1 cellular context compared by ENCODE assay signal in the genomic region with DNA sequence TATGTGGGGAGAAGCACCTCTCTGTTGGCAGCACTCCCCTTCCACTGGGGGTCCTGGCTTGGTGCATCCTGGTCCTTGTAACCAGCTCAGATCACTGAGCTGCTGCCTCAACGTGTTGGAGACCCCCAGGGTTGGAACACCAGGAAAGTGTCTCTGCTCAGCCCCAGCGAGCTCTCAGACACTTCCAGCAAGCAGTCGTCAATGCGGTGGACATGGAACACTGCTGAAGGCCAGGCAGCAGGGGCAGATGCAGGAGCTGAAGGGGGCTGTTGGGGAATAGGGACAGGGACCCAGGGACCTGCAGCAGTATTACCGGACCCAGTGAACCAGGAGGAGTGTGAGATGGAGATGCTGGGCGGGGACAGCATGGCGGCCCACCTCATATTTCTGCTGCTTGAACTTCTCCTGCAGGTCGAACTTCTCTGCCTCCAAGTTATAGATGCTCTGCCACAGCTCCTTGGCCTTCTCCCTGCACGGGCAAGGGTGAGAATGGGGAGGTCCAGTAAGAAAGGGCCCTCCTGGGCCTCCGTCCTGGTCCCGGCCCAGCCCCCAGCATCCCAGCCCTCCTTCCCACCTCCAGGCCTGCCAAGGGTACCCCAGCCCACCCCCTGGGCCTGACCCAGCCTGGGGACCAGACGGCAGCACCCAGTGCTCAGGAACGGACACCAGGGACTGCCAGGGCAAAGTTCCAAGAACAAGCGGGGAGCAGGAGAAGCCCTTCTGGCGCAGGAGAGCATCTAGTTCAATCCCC.
TF ChIP-seq lines count a peak whose summit lies in the region.

No MANE protein-coding gene starts in this region.

TF ChIP-seq in HepG2, 621 proteins besides CTCF, POLR2A, EP300 and RAD21:
- no peak for TF ChIP-seq ZNF761 (CRISPR knock-in tag; conservative IDR thresholded peaks at IDR 0.05)
- TF ChIP-seq, protein P1, sequence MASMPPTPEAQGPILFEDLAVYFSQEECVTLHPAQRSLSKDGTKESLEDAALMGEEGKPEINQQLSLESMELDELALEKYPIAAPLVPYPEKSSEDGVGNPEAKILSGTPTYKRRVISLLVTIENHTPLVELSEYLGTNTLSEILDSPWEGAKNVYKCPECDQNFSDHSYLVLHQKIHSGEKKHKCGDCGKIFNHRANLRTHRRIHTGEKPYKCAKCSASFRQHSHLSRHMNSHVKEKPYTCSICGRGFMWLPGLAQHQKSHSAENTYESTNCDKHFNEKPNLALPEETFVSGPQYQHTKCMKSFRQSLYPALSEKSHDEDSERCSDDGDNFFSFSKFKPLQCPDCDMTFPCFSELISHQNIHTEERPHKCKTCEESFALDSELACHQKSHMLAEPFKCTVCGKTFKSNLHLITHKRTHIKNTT (CRISPR knock-in tag; IDR thresholded peaks at IDR 0.05), result no peak
- no peak for TF ChIP-seq MTA3 (CRISPR knock-in tag; IDR thresholded peaks at IDR 0.05)
- no peak for TF ChIP-seq ZNF605 (CRISPR knock-in tag; IDR thresholded peaks at IDR 0.05)
- TF ChIP-seq ZNF816 (CRISPR knock-in tag; IDR thresholded peaks at IDR 0.05; ENCODE audit: borderline replicate concordance), result no peak
- TF ChIP-seq ZNF225 (CRISPR knock-in tag; IDR thresholded peaks at IDR 0.05), result no peak
- TF ChIP-seq RBFOX2 (IDR thresholded peaks at IDR 0.05; ENCODE audit: low read depth, low read length), result no peak
- TF ChIP-seq, protein P2, sequence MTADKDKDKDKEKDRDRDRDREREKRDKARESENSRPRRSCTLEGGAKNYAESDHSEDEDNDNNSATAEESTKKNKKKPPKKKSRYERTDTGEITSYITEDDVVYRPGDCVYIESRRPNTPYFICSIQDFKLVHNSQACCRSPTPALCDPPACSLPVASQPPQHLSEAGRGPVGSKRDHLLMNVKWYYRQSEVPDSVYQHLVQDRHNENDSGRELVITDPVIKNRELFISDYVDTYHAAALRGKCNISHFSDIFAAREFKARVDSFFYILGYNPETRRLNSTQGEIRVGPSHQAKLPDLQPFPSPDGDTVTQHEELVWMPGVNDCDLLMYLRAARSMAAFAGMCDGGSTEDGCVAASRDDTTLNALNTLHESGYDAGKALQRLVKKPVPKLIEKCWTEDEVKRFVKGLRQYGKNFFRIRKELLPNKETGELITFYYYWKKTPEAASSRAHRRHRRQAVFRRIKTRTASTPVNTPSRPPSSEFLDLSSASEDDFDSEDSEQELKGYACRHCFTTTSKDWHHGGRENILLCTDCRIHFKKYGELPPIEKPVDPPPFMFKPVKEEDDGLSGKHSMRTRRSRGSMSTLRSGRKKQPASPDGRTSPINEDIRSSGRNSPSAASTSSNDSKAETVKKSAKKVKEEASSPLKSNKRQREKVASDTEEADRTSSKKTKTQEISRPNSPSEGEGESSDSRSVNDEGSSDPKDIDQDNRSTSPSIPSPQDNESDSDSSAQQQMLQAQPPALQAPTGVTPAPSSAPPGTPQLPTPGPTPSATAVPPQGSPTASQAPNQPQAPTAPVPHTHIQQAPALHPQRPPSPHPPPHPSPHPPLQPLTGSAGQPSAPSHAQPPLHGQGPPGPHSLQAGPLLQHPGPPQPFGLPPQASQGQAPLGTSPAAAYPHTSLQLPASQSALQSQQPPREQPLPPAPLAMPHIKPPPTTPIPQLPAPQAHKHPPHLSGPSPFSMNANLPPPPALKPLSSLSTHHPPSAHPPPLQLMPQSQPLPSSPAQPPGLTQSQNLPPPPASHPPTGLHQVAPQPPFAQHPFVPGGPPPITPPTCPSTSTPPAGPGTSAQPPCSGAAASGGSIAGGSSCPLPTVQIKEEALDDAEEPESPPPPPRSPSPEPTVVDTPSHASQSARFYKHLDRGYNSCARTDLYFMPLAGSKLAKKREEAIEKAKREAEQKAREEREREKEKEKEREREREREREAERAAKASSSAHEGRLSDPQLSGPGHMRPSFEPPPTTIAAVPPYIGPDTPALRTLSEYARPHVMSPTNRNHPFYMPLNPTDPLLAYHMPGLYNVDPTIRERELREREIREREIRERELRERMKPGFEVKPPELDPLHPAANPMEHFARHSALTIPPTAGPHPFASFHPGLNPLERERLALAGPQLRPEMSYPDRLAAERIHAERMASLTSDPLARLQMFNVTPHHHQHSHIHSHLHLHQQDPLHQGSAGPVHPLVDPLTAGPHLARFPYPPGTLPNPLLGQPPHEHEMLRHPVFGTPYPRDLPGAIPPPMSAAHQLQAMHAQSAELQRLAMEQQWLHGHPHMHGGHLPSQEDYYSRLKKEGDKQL (CRISPR knock-in tag; IDR thresholded peaks at IDR 0.05; ENCODE audit: low read depth), result no peak
- TF ChIP-seq IRX3 (CRISPR knock-in tag; IDR thresholded peaks at IDR 0.05; ENCODE audit: borderline replicate concordance, low read depth), result no peak
TF ChIP-seq in HepG2: peak in this region for 0.
